ENCODE assay signal across 2 cellular contexts in the genomic region with DNA sequence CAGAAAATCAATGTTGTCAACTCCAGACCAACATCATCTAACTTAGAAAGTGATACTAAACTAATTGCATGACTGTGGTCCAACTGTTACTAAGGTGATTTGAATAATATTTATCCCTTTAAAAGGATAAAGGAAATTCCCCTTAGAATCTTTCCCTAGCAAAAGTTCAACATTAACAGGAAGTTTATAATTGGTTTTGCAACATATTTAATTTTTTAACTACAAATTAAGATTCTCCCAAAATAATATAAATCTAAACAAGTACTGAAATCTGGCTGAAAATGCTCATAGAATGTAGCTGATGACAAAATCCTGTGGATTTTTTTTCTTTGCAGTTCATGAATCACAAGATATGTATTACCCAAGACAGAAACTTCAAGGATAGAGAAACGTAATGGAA.
TF ChIP-seq lines count a peak whose summit lies in the region.

No MANE protein-coding gene starts in this region.

TF ChIP-seq in A549, 52 proteins besides CTCF, POLR2A, EP300 and RAD21 (continued from another document):
- TF ChIP-seq FOSL2 (IDR thresholded peaks at IDR 0.05) (no peak), FOSL2 (CRISPR knock-in tag; IDR thresholded peaks at IDR 0.05) (peak; percentile 44; the same call in 1 of the 2 replicates), NR3C1 (IDR thresholded peaks at IDR 0.05) (no peak), RFX5 (IDR thresholded peaks at IDR 0.05) (no peak)

TF ChIP-seq in IMR-90, 13 proteins besides CTCF, POLR2A, EP300 and RAD21 (continued from another document):
- TF ChIP-seq, protein P1, sequence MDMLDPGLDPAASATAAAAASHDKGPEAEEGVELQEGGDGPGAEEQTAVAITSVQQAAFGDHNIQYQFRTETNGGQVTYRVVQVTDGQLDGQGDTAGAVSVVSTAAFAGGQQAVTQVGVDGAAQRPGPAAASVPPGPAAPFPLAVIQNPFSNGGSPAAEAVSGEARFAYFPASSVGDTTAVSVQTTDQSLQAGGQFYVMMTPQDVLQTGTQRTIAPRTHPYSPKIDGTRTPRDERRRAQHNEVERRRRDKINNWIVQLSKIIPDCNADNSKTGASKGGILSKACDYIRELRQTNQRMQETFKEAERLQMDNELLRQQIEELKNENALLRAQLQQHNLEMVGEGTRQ (IDR thresholded peaks at IDR 0.05; ENCODE audit: low read depth, low read length), result no peak
- TF ChIP-seq MXI1 (IDR thresholded peaks at IDR 0.05; ENCODE audit: borderline replicate concordance, low read depth, low read length) (no peak), BHLHE40 (IDR thresholded peaks at IDR 0.05; ENCODE audit: low read depth, low read length) (no peak), SMC3 (IDR thresholded peaks at IDR 0.05; ENCODE audit: low read depth, low read length) (no peak), MAZ (IDR thresholded peaks at IDR 0.05; ENCODE audit: borderline replicate concordance, low read depth, low read length) (no peak)
- TF ChIP-seq, protein P2, sequence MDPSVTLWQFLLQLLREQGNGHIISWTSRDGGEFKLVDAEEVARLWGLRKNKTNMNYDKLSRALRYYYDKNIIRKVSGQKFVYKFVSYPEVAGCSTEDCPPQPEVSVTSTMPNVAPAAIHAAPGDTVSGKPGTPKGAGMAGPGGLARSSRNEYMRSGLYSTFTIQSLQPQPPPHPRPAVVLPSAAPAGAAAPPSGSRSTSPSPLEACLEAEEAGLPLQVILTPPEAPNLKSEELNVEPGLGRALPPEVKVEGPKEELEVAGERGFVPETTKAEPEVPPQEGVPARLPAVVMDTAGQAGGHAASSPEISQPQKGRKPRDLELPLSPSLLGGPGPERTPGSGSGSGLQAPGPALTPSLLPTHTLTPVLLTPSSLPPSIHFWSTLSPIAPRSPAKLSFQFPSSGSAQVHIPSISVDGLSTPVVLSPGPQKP (IDR thresholded peaks at IDR 0.05; ENCODE audit: borderline replicate concordance, low read depth, low read length), result no peak
